In the genomic region with DNA sequence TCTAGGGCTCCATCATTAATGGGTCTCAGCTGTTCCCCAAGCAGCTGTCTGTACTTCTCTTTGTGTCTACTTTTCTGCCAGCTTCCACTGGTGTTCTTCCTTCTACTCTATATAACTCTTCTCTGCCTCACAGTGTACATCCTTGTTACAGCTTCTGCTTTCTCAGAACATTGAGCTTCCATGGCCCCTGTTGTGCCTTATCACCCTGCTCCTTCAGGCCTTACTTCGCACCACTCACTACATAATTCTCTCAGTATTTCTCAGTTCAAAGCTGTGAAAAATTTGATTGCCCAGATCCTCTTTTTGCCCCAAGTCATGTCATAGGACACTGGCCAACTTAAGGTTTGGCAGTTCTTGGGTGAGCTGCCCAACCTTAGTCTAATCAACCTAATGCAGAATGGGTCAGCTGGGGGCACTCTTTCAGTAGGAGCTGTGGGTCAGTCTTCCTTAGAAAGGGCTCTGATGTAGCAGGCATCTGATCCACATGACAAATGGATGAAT, we compare ENCODE assay signal across 17 cellular contexts. TPM values are rescaled to one million over a fixed set of nuclear protein-coding genes. Genes with fewer than 3 reads are reported as not detected.
"Had no signal": no experiment of that assay in that cellular context is flagged by ENCODE, and none has a peak within 500 bp of the region (broad histone marks: within the 10 kb centered on the region; RNA-seq: fewer than 3 reads in every experiment).

No MANE protein-coding gene starts in this region.

- H3K9me3 Mint-ChIP-seq: activated T-helper 17 cell treated with anti-CD3 and anti-CD28 coated beads, Interleukin-2, amount 50 U/mL, for 72 hours; mesothelial cell of epicardium had no signal

- H3K27ac ChIP-seq: lower lobe of right lung, thoracic aorta had no signal

- ATAC-seq: activated T-helper 17 cell treated with anti-CD3 and anti-CD28 coated beads, Interleukin-2, amount 50 U/mL, for 72 hours; left colon; lower lobe of right lung had no signal

- H3K9me3 ChIP-seq: lower lobe of right lung, right lobe of liver, thoracic aorta had no signal

- H3K4me1 ChIP-seq: lower lobe of right lung had no signal

- H3K4me3 ChIP-seq: lower lobe of right lung, right lobe of liver, thoracic aorta had no signal

- H3K4me1 Mint-ChIP-seq: activated T-helper 17 cell treated with anti-CD3 and anti-CD28 coated beads, Interleukin-2, amount 50 U/mL, for 72 hours had no signal

- DNase-seq: activated CD4-positive, alpha-beta T cell treated with anti-CD3 and anti-CD28 coated beads for 1 hour; activated CD4-positive, alpha-beta T cell treated with anti-CD3 and anti-CD28 coated beads, Interleukin-2, amount 50 U/mL, for 4 hours; activated naive CD4-positive, alpha-beta T cell treated with Interleukin-2 at 50 U/mL for 16 hours; anterior cingulate cortex; dermis blood vessel endothelial cell; left colon; lower lobe of right lung; stimulated activated CD4-positive, alpha-beta T cell treated with anti-CD3 and anti-CD28 coated beads, Interleukin-1b, Interleukin-23, amount 100 ng/mL, for 48 hours had no signal

- H3K27me3 ChIP-seq: right lobe of liver had no signal

- H3K27me3 Mint-ChIP-seq: activated T-helper 17 cell treated with anti-CD3 and anti-CD28 coated beads, Interleukin-2, amount 50 U/mL, for 72 hours had no signal

- H3K4me3 Mint-ChIP-seq: activated T-helper 17 cell treated with anti-CD3 and anti-CD28 coated beads, Interleukin-2, amount 50 U/mL, for 72 hours; mesothelial cell of epicardium had no signal

- H3K36me3 ChIP-seq: thoracic aorta had no signal

- H3K27ac Mint-ChIP-seq: activated T-helper 17 cell treated with anti-CD3 and anti-CD28 coated beads, Interleukin-2, amount 50 U/mL, for 72 hours; mesothelial cell of epicardium had no signal

RNA-seq across cellular contexts. Expression of gene CSTA, which starts 28.9 kb away (rescaled TPM):
- total RNA-seq: activated T-helper 17 cell treated with anti-CD3 and anti-CD28 coated beads, Interleukin-2, amount 50 U/mL, for 72 hours; cerebellum; dermis blood vessel endothelial cell; epithelial cell of proximal tubule; mesothelial cell of epicardium; pulmonary artery endothelial cell; T-helper 2 cell treated with Interferon-gamma antibody and Interleukin-4, amounts not matched to agents 100 ng/mL and 5 ng/mL, for 36 hours had no signal
- polyA plus RNA-seq: neural cell had no signal
